10 cellular contexts compared by ENCODE assay signal in the genomic region with DNA sequence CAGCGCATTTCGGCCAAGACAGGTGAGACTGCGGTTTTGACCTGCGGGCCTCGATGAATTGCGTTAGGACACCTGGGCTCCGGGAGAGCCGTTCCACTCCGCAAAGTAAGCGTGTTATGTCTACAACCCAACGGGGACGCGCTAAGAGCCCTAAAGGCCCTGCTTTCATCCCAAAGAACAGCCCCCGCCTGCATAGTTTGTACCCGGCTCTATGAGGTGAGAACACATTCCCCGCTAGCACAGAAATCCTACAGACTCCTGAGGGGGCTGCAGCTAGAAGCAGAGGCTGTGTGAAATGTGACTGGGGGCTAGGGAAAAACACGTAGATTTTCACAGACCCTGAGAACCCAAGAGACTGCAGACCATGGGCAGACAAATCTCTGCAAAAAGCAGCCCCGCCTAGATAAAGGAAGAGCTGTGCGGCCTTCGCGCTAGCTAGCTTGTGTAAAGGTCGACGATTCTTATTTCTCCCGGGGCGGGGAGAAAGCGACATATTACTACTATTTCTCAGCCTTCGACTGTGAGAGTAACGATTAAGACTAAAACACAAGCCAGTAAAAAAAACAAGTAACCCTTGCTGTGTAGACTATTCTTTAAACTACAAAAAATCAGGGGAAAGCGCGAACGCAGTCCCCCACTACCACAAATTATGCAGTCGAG. TPM values are rescaled to one million over a fixed set of nuclear protein-coding genes. Genes with fewer than 3 reads are reported as not detected.
DNase-seq lines count a peak whose midpoint lies in the region; ATAC-seq and TF ChIP-seq lines count a peak whose summit lies in the region.
"Not testable (repeated sequence)": the region's sequence is repeated elsewhere in the genome, so short reads cannot be mapped to it uniquely, and the experiment has no call there.
"Had no signal": no experiment of that assay in that cellular context is flagged by ENCODE, and none has a peak within 500 bp of the region (broad histone marks: within the 10 kb centered on the region; RNA-seq: fewer than 3 reads in every experiment).

No MANE protein-coding gene starts in this region.

- H3K27ac Mint-ChIP-seq in CD14-positive monocyte: peak overlapping the region in 3 of 7 donors; percentile 87 to 97 (median 91)
- H3K27ac Mint-ChIP-seq in activated naive CD4-positive, alpha-beta T cell treated with anti-CD3 and anti-CD28 coated beads for 36 hours: peak overlapping the region; percentile 98

- not testable (repeated sequence) for H3F3A ChIP-seq in SU-DHL-6 (ENCODE audit: insufficient read depth)

- H3K36me3 Mint-ChIP-seq in CD14-positive monocyte; activated naive CD4-positive, alpha-beta T cell treated with anti-CD3 and anti-CD28 coated beads for 36 hours (ENCODE audit: low read depth): not testable (repeated sequence)

- not testable (repeated sequence) for H3K9me3 ChIP-seq in SU-DHL-6 (ENCODE audit: insufficient read depth, low read length); spleen

- not testable (repeated sequence) for H4K20me1 ChIP-seq in SU-DHL-6 (ENCODE audit: low read depth, low read length)

- not testable (repeated sequence) for H3K36me3 ChIP-seq in SU-DHL-6 (ENCODE audit: low read length); spleen

- WGBS in spleen, 5 donors: 0 to 3% (median 1%) methylated on average over 3 to 7 of the region's 32 CpGs; no CpG with 5 or more reads in 1 of the 5 donors

- H3K4me1 Mint-ChIP-seq in CD14-positive monocyte: not testable (repeated sequence)
- peaks cover 14% of the 10 kb centered on the region for H3K4me1 Mint-ChIP-seq in activated naive CD4-positive, alpha-beta T cell treated with anti-CD3 and anti-CD28 coated beads for 36 hours (ENCODE audit: low read depth)

- H3K4me3 ChIP-seq in SU-DHL-6 (ENCODE audit: insufficient read depth, low read length, poor library complexity, severe bottlenecking): not testable (repeated sequence)
- peak overlapping the region in 1 of 8 donors; percentile 26 for H3K4me3 ChIP-seq in spleen

- not testable (repeated sequence) for H3K27me3 ChIP-seq in SU-DHL-6 (ENCODE audit: low read length)
- H3K27me3 ChIP-seq in spleen (replicated peaks in 1 of 7): peaks cover 0 to 15% (median 0%) of the 10 kb centered on the region in 7 donors

- H3K4me1 ChIP-seq in spleen: not testable (repeated sequence)

- H3K9me3 Mint-ChIP-seq in CD14-positive monocyte: peaks cover 0 to 14% (median 1%) of the 10 kb centered on the region in 7 donors
- H3K9me3 Mint-ChIP-seq in activated naive CD4-positive, alpha-beta T cell treated with anti-CD3 and anti-CD28 coated beads for 36 hours: not testable (repeated sequence)

- CTCF ChIA-PET in activated naive CD4-positive, alpha-beta T cell treated with anti-CD3 and anti-CD28 coated beads for 36 hours (lab: Charles Lee): not testable (repeated sequence)

- DNase-seq in CD14-positive monocyte (ENCODE audit: low spot score); left cardiac atrium; spleen: not testable (repeated sequence)
- peak; percentile 33 for DNase-seq in activated naive CD4-positive, alpha-beta T cell treated with anti-CD3 and anti-CD28 coated beads for 36 hours

- not testable (repeated sequence) for H3K79me2 ChIP-seq in SU-DHL-6 (ENCODE audit: insufficient read depth, low read length)

- intact Hi-C loops in CD14-positive monocyte (cut with micrococcal nuclease); activated naive CD4-positive, alpha-beta T cell treated with anti-CD3 and anti-CD28 coated beads for 36 hours (cut with micrococcal nuclease); left cardiac atrium (cut with DNase I); spleen (cut with DNase I; ENCODE audit: low total_unique reads): not testable (repeated sequence)

- not testable (repeated sequence) for H2AFZ ChIP-seq in SU-DHL-6 (ENCODE audit: low read depth, low read length, severe bottlenecking)

- not testable (repeated sequence) for H3K9me2 ChIP-seq in SU-DHL-6 (replicated peaks; ENCODE audit: insufficient read depth, low read length)

- peaks cover 18 to 36% (median 21%) of the 10 kb centered on the region in 3 donors for H3K27me3 Mint-ChIP-seq in CD14-positive monocyte (ENCODE audit: low read depth in 3 of 3)
- H3K27me3 Mint-ChIP-seq in activated naive CD4-positive, alpha-beta T cell treated with anti-CD3 and anti-CD28 coated beads for 36 hours (ENCODE audit: low read depth): not testable (repeated sequence)

- not testable (repeated sequence) for TF ChIP-seq CTCF in CD14-positive monocyte (IDR thresholded peaks at IDR 0.05); SU-DHL-6 (IDR thresholded peaks at IDR 0.05; ENCODE audit: insufficient read depth, low read length, poor library complexity, severe bottlenecking); spleen (IDR thresholded peaks at IDR 0.05 in 8 of 11, conservative IDR thresholded peaks at IDR 0.05 in 3 of 11)

- H3K4me3 Mint-ChIP-seq in CD14-positive monocyte: peak overlapping the region; percentile 4 to 48
- H3K4me3 Mint-ChIP-seq in activated naive CD4-positive, alpha-beta T cell treated with anti-CD3 and anti-CD28 coated beads for 36 hours: peak overlapping the region; percentile 51

- H3K4me2 ChIP-seq in SU-DHL-6 (ENCODE audit: low read depth, low read length, poor library complexity, severe bottlenecking): peak overlapping the region; percentile 40

- not testable (repeated sequence) for H3K9ac ChIP-seq in SU-DHL-6 (ENCODE audit: low read length)

- peak; percentile 94 for ATAC-seq in GM19351 (IDR thresholded peaks at IDR 0.05; ENCODE audit: unreplicated experiment)
- ATAC-seq in HG02759 (IDR thresholded peaks at IDR 0.05; ENCODE audit: unreplicated experiment): peak; percentile 92
- ATAC-seq in HG03558 (IDR thresholded peaks at IDR 0.05; ENCODE audit: extremely low read depth, unreplicated experiment): peak; percentile 69
- ATAC-seq in left cardiac atrium: peak; percentile 77 to 89

- H3K27ac ChIP-seq in SU-DHL-6 (ENCODE audit: low read depth, low read length) (peak overlapping the region; percentile 67), spleen (peak overlapping the region in 5 of 8 donors; percentile 67 to 95 (median 86))

- not testable (repeated sequence) for TF ChIP-seq POLR2A in spleen (IDR thresholded peaks at IDR 0.05)

RNA-seq across cellular contexts. Expression of gene PPIAL4F, which starts 32.5 kb away (rescaled TPM):
- polyA plus RNA-seq in CD14-positive monocyte (not detected), spleen (not detected)
- not detected for total RNA-seq in activated naive CD4-positive, alpha-beta T cell treated with anti-CD3 and anti-CD28 coated beads for 36 hours
- total RNA-seq in left cardiac atrium (not detected), spleen (1 to 10 TPM in 1 of 7 donors, not detected in 6; 1.5 TPM)
- total RNA-seq: posterior vena cava had no signal
- polyA plus RNA-seq: SK-N-SH had no signal
